In genomic region chr19:36113425-36113824, GRCh38 we compare ENCODE assay signal across 1 cellular context.
TF ChIP-seq lines count a peak whose summit lies in the region.

No MANE protein-coding gene starts in this region.

TF ChIP-seq in GM23338, 12 proteins besides CTCF, POLR2A, EP300 and RAD21 (continued from another document):
- TF ChIP-seq, protein P1, sequence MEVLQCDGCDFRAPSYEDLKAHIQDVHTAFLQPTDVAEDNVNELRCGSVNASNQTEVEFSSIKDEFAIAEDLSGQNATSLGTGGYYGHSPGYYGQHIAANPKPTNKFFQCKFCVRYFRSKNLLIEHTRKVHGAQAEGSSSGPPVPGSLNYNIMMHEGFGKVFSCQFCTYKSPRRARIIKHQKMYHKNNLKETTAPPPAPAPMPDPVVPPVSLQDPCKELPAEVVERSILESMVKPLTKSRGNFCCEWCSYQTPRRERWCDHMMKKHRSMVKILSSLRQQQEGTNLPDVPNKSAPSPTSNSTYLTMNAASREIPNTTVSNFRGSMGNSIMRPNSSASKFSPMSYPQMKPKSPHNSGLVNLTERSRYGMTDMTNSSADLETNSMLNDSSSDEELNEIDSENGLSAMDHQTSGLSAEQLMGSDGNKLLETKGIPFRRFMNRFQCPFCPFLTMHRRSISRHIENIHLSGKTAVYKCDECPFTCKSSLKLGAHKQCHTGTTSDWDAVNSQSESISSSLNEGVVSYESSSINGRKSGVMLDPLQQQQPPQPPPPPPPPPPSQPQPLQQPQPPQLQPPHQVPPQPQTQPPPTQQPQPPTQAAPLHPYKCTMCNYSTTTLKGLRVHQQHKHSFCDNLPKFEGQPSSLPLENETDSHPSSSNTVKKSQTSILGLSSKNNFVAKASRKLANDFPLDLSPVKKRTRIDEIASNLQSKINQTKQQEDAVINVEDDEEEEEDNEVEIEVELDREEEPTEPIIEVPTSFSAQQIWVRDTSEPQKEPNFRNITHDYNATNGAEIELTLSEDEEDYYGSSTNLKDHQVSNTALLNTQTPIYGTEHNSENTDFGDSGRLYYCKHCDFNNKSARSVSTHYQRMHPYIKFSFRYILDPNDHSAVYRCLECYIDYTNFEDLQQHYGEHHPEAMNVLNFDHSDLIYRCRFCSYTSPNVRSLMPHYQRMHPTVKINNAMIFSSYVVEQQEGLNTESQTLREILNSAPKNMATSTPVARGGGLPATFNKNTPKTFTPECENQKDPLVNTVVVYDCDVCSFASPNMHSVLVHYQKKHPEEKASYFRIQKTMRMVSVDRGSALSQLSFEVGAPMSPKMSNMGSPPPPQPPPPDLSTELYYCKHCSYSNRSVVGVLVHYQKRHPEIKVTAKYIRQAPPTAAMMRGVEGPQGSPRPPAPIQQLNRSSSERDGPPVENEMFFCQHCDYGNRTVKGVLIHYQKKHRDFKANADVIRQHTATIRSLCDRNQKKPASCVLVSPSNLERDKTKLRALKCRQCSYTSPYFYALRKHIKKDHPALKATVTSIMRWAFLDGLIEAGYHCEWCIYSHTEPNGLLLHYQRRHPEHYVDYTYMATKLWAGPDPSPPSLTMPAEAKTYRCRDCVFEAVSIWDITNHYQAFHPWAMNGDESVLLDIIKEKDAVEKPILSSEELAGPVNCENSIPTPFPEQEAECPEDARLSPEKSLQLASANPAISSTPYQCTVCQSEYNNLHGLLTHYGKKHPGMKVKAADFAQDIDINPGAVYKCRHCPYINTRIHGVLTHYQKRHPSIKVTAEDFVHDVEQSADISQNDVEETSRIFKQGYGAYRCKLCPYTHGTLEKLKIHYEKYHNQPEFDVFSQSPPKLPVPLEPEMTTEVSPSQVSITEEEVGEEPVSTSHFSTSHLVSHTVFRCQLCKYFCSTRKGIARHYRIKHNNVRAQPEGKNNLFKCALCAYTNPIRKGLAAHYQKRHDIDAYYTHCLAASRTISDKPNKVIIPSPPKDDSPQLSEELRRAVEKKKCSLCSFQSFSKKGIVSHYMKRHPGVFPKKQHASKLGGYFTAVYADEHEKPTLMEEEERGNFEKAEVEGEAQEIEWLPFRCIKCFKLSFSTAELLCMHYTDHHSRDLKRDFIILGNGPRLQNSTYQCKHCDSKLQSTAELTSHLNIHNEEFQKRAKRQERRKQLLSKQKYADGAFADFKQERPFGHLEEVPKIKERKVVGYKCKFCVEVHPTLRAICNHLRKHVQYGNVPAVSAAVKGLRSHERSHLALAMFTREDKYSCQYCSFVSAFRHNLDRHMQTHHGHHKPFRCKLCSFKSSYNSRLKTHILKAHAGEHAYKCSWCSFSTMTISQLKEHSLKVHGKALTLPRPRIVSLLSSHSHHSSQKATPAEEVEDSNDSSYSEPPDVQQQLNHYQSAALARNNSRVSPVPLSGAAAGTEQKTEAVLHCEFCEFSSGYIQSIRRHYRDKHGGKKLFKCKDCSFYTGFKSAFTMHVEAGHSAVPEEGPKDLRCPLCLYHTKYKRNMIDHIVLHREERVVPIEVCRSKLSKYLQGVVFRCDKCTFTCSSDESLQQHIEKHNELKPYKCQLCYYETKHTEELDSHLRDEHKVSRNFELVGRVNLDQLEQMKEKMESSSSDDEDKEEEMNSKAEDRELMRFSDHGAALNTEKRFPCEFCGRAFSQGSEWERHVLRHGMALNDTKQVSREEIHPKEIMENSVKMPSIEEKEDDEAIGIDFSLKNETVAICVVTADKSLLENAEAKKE (CRISPR knock-in tag; IDR thresholded peaks at IDR 0.05): no peak
- TF ChIP-seq EZH2phosphoT487 (IDR thresholded peaks at IDR 0.05; ENCODE audit: unreplicated experiment) (no peak), POLR2AphosphoS5 (IDR thresholded peaks at IDR 0.05; ENCODE audit: low read depth) (no peak), CREB1 (CRISPR knock-in tag; IDR thresholded peaks at IDR 0.05; ENCODE audit: low read depth) (no peak), NANOG (IDR thresholded peaks at IDR 0.05; ENCODE audit: borderline replicate concordance) (no peak)
